In the genomic region with DNA sequence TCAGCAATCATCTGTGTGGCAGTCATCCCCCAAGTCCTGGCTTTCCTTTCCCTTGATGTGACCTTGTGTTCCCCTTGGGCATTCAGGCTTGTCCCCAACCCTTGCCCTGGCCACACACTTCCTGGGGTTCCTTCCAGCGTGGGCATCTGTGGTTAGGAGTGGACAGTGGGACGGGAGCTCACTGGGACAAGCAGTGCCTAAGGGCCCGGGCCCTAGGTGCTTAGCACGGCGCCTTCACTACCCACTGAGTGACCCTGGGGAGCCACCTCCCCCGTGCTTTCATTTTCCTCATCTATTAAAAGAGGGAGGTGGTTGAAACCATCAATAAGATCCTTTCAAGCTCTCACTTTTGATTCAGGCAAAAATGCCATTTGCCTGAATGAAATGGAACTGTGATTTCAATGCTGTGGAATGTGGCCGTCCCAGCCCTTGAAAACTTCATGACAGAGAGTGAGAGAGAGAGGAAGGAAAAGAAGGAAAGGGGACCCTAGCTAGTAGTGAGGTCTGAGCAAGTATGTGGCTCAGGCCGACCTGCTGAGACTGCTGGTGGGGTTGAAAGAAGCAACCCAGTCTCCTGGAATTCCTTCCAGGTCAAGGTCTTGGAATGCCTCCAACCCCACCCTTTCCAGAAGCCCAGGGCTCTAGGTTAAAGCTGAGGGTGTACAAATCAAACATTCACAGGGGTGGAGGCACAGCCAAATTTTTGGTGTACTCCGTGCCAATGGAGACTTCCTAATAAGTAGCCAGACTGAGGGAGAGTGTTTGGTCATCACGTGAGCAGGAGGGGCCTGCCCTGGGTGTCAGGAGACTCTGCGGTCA, we compare ENCODE assay signal across 10 cellular contexts.
DNase-seq lines count a peak whose midpoint lies in the region; ATAC-seq and TF ChIP-seq lines count a peak whose summit lies in the region.
"Had no signal": no experiment of that assay in that cellular context is flagged by ENCODE, and none has a peak within 500 bp of the region (broad histone marks: within the 10 kb centered on the region; RNA-seq: fewer than 3 reads in every experiment).

No MANE protein-coding gene starts in this region.

- intact Hi-C loops in left cardiac atrium (cut with DNase I) = loop anchor here in 1 of 2 donors (10.0 kb wide), 1 partner anchor 190 kb away; no protein-coding TSS in a partner anchor
- intact Hi-C loops in sciatic nerve (cut with DNase I) = no loop called here
- intact Hi-C loops in CD14-positive monocyte (cut with micrococcal nuclease) = no loop called here

- DNase-seq in ELR (ENCODE audit: low read depth) (peak; percentile 55), amniotic stem cell (lab: John Stamatoyannopoulos, UW) (peak; percentile 12), left cardiac atrium (peak; percentile 50), sciatic nerve (ENCODE audit: low spot score) (peak; percentile 72), CD14-positive monocyte (ENCODE audit: low spot score) (no peak)

- H3K4me3 Mint-ChIP-seq in CD14-positive monocyte = no peak overlapping the region
- H3K4me3 Mint-ChIP-seq: T-helper 1 cell treated with Interleukin-12 subunit alpha and Interleukin-12 subunit beta and Interleukin-4 antibody, amounts not matched to agents 30 μg/mL and 1 μg/mL, for 36 hours had no signal

- peaks cover 0 to 2% of the 10 kb centered on the region in 2 donors for H3K36me3 Mint-ChIP-seq in CD14-positive monocyte

- H3K9me3 Mint-ChIP-seq in CD14-positive monocyte = peaks cover 0 to 9% (median 6%) of the 10 kb centered on the region in 7 donors

- TF ChIP-seq CTCF in CD14-positive monocyte (IDR thresholded peaks at IDR 0.05) = no peak

- H3K27me3 Mint-ChIP-seq in CD14-positive monocyte (ENCODE audit: low read depth in 3 of 3) = peaks cover 2 to 6% (median 4%) of the 10 kb centered on the region in 3 donors

- ATAC-seq in left cardiac atrium (peak; percentile 67), sciatic nerve (peak; percentile 94), HG02763 (IDR thresholded peaks at IDR 0.05; ENCODE audit: unreplicated experiment) (no peak), HG02678 (IDR thresholded peaks at IDR 0.05; ENCODE audit: unreplicated experiment) (no peak), HG02610 (IDR thresholded peaks at IDR 0.05; ENCODE audit: unreplicated experiment) (no peak)
- ATAC-seq: activated naive CD4-positive, alpha-beta T cell treated with anti-CD3 and anti-CD28 coated beads, Interleukin-2, amount 50 U/mL, for 72 hours had no signal

- peak overlapping the region in 1 of 7 donors; percentile 24 for H3K27ac Mint-ChIP-seq in CD14-positive monocyte
- H3K27ac Mint-ChIP-seq: activated naive CD4-positive, alpha-beta T cell treated with anti-CD3 and anti-CD28 coated beads, Interleukin-2, amount 50 U/mL, for 72 hours; T-helper 1 cell treated with Interleukin-12 subunit alpha and Interleukin-12 subunit beta and Interleukin-4 antibody, amounts not matched to agents 30 μg/mL and 1 μg/mL, for 36 hours had no signal

- peaks cover 9% of the 10 kb centered on the region for H3K4me1 Mint-ChIP-seq in CD14-positive monocyte

Comparison
In these comparisons a context has a peak if more than half of its experiments do, and no peak if none do; other contexts are left out.
1. ATAC-seq: peak in left cardiac atrium (2 of 2) and sciatic nerve (single experiment); none in HG02763 (single experiment), HG02678 (single experiment) and HG02610 (single experiment).